In the genomic region with DNA sequence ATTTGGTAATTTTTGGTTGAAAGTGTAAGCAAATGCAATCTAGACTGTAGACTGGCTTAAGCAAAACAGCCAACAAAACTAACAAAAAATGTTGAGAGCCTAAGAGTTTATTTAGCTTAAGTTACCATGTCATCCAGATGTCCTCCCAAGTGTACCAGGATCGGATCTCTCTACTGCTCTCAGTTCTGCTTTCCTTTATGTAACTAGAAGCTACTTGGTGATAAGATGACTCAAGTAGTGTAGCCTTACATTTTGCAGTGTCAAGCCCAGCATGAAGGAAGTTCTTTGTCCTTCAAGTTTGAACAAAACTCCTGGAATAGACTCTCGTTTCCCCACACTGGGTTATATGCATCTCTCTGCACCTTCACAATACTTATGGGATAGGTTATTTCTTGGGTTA, we compare ENCODE assay signal across 1 cellular context.
TF ChIP-seq lines count a peak whose summit lies in the region.

No MANE protein-coding gene starts in this region.

TF ChIP-seq in IMR-90, 13 proteins besides CTCF, POLR2A, EP300 and RAD21 (continued from another document):
- no peak for TF ChIP-seq SMC3 (IDR thresholded peaks at IDR 0.05; ENCODE audit: low read depth, low read length)
- no peak for TF ChIP-seq CEBPB (IDR thresholded peaks at IDR 0.05; ENCODE audit: low read depth, low read length)
- no peak for TF ChIP-seq CHD1 (IDR thresholded peaks at IDR 0.05; ENCODE audit: low read depth, low read length)
- no peak for TF ChIP-seq NFE2L2 (IDR thresholded peaks at IDR 0.05; ENCODE audit: low read depth, low read length)
- no peak for TF ChIP-seq BHLHE40 (IDR thresholded peaks at IDR 0.05; ENCODE audit: low read depth, low read length)
- no peak for TF ChIP-seq RFX5 (IDR thresholded peaks at IDR 0.05; ENCODE audit: low read depth, low read length)
TF ChIP-seq in IMR-90: peak in this region for 0.
